ENCODE assay signal across 1 cellular context in the genomic region with DNA sequence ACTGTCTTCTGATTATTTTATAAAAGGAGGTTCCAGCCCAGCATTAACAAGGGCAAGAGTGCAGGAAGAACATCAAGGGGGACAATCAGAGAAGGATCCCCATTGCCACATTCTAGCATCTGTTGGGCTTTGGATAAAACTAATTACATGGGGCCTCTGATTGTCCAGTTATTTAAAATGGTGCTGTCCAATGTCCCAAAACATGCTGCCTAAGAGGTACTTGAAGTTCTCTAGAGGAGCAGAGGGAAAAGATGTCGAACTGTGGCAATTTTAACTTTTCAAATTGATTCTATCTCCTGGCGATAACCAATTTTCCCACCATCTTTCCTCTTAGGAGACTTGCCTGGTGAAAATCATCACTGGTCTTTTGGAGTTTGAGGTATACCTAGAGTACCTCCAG.
TF ChIP-seq lines count a peak whose summit lies in the region.

No MANE protein-coding gene starts in this region.

TF ChIP-seq in IMR-90, 13 proteins besides CTCF, POLR2A, EP300 and RAD21:
- TF ChIP-seq MXI1 (IDR thresholded peaks at IDR 0.05; ENCODE audit: borderline replicate concordance, low read depth, low read length) (peak; percentile 60; the same call in 1 of the 2 replicates), FOS (IDR thresholded peaks at IDR 0.05; ENCODE audit: low read depth, low read length) (no peak)
TF ChIP-seq in IMR-90: peak in this region for 1.
